In the genomic region with DNA sequence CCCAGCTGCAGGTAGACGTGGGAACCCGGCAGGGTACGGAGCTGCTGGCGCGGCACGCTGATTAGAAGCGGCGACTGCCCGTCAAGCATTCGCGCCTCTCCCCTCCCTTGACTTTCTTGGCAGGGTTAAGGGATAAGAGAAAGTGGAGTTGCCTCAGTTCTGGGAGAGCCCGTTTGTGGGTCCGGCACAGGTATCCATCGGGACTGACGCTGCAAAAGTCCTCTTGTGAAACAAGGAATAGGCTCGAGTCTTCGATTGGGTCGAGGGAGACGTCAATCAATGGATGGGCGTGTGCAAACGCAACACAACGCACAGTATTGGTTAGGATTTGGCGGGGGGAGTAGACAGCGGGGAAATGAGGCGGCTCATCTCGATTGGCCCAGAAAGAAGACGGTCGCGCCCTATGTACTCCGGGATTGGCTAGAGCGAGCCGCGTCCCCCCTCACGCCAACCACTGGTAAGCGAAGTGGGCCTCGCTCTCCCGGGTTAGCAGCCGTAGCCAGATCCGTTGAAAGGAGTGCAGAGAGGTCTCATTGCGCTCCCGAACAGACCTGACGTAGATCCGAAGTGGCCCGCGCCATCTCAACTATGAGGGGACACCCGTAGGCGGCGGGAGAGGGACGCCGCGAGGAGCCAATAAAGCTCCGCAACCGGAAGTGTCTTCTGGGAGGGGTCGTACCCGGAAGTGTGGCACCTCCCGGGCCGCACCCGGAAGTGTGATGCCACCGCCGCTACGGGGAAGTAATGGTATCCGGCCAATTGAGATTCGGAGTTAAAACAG, we compare ENCODE assay signal across 1 cellular context.
TF ChIP-seq lines count a peak whose summit lies in the region.

A gene (plus strand): TSS at position 713 of the 781 bp plus-strand sequence. CDS start 296 bp downstream, outside the sequence.

TF ChIP-seq in HEK293, 187 proteins besides CTCF, POLR2A, EP300 and RAD21 (continued from another document):
- TF ChIP-seq, protein P1, sequence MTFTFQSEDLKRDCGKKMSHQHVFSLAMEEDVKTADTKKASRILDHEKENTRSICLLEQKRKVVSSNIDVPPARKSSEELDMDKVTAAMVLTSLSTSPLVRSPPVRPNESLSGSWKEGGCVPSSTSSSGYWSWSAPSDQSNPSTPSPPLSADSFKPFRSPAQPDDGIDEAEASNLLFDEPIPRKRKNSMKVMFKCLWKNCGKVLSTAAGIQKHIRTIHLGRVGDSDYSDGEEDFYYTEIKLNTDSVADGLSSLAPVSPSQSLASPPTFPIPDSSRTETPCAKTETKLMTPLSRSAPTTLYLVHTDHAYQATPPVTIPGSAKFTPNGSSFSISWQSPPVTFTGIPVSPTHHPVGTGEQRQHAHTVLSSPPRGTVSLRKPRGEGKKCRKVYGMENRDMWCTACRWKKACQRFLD (tag by site-specific recombination; IDR thresholded peaks at IDR 0.05), result no peak
- TF ChIP-seq ZNF660 (tag by site-specific recombination; IDR thresholded peaks at IDR 0.05), result 0 out of 2 replicates have a peak, but pooled peaks have one; percentile 27
- TF ChIP-seq, protein P2, sequence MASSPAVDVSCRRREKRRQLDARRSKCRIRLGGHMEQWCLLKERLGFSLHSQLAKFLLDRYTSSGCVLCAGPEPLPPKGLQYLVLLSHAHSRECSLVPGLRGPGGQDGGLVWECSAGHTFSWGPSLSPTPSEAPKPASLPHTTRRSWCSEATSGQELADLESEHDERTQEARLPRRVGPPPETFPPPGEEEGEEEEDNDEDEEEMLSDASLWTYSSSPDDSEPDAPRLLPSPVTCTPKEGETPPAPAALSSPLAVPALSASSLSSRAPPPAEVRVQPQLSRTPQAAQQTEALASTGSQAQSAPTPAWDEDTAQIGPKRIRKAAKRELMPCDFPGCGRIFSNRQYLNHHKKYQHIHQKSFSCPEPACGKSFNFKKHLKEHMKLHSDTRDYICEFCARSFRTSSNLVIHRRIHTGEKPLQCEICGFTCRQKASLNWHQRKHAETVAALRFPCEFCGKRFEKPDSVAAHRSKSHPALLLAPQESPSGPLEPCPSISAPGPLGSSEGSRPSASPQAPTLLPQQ (tag by site-specific recombination; IDR thresholded peaks at IDR 0.05), result peak; percentile 77
- no peak for TF ChIP-seq ZNF404 (tag by site-specific recombination; IDR thresholded peaks at IDR 0.05)
- TF ChIP-seq ZNF585B (tag by site-specific recombination; IDR thresholded peaks at IDR 0.05), result no peak
- no peak; the same call in 1 of the 2 replicates for TF ChIP-seq ZFHX2 (tag by site-specific recombination; conservative IDR thresholded peaks at IDR 0.05)
- TF ChIP-seq ZNF501 (tag by site-specific recombination; IDR thresholded peaks at IDR 0.05), result no peak
- no peak for TF ChIP-seq SETDB1 (IDR thresholded peaks at IDR 0.05; ENCODE audit: insufficient read length, low read length)
- no peak for TF ChIP-seq GFI1B (tag by site-specific recombination; IDR thresholded peaks at IDR 0.05)
- no peak for TF ChIP-seq ZNF530 (tag by site-specific recombination; IDR thresholded peaks at IDR 0.05; ENCODE audit: low read depth)
- TF ChIP-seq ZSCAN16 (tag by site-specific recombination; IDR thresholded peaks at IDR 0.05), result no peak
- no peak for TF ChIP-seq ZNF670 (tag by site-specific recombination; IDR thresholded peaks at IDR 0.05; ENCODE audit: low read depth)
- TF ChIP-seq ZBTB21 (tag by site-specific recombination; IDR thresholded peaks at IDR 0.05), result peak; percentile 31; the same call in 1 of the 2 replicates
- TF ChIP-seq, protein P3, sequence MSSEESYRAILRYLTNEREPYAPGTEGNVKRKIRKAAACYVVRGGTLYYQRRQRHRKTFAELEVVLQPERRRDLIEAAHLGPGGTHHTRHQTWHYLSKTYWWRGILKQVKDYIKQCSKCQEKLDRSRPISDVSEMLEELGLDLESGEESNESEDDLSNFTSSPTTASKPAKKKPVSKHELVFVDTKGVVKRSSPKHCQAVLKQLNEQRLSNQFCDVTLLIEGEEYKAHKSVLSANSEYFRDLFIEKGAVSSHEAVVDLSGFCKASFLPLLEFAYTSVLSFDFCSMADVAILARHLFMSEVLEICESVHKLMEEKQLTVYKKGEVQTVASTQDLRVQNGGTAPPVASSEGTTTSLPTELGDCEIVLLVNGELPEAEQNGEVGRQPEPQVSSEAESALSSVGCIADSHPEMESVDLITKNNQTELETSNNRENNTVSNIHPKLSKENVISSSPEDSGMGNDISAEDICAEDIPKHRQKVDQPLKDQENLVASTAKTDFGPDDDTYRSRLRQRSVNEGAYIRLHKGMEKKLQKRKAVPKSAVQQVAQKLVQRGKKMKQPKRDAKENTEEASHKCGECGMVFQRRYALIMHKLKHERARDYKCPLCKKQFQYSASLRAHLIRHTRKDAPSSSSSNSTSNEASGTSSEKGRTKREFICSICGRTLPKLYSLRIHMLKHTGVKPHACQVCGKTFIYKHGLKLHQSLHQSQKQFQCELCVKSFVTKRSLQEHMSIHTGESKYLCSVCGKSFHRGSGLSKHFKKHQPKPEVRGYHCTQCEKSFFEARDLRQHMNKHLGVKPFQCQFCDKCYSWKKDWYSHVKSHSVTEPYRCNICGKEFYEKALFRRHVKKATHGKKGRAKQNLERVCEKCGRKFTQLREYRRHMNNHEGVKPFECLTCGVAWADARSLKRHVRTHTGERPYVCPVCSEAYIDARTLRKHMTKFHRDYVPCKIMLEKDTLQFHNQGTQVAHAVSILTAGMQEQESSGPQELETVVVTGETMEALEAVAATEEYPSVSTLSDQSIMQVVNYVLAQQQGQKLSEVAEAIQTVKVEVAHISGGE (tag by site-specific recombination; conservative IDR thresholded peaks at IDR 0.05; ENCODE audit: low read depth), result peak; percentile 97
- TF ChIP-seq, protein P4, sequence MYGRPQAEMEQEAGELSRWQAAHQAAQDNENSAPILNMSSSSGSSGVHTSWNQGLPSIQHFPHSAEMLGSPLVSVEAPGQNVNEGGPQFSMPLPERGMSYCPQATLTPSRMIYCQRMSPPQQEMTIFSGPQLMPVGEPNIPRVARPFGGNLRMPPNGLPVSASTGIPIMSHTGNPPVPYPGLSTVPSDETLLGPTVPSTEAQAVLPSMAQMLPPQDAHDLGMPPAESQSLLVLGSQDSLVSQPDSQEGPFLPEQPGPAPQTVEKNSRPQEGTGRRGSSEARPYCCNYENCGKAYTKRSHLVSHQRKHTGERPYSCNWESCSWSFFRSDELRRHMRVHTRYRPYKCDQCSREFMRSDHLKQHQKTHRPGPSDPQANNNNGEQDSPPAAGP (tag by site-specific recombination; IDR thresholded peaks at IDR 0.05), result no peak
- peak; percentile 43; the same call in 1 of the 2 replicates for TF ChIP-seq KLF1 (tag by site-specific recombination; IDR thresholded peaks at IDR 0.05)
- peak; percentile 38; the same call in 1 of the 2 replicates for TF ChIP-seq PRDM1 (tag by site-specific recombination; IDR thresholded peaks at IDR 0.05)
- TF ChIP-seq ZNF626 (tag by site-specific recombination; IDR thresholded peaks at IDR 0.05), result no peak
- no peak for TF ChIP-seq ZNF473 (tag by site-specific recombination; IDR thresholded peaks at IDR 0.05)
- TF ChIP-seq ZNF121 (tag by site-specific recombination; IDR thresholded peaks at IDR 0.05), result no peak
- no peak for TF ChIP-seq ZNF221 (tag by site-specific recombination; IDR thresholded peaks at IDR 0.05; ENCODE audit: borderline replicate concordance)
- TF ChIP-seq GLIS2 (tag by site-specific recombination; IDR thresholded peaks at IDR 0.05), result peak; percentile 70; the same call in 1 of the 2 replicates
- no peak for TF ChIP-seq ZNF266 (tag by site-specific recombination; IDR thresholded peaks at IDR 0.05; ENCODE audit: low read depth)
- peak; percentile 72; the same call in 1 of the 2 replicates for TF ChIP-seq ZNF76 (tag by site-specific recombination; IDR thresholded peaks at IDR 0.05; ENCODE audit: borderline replicate concordance, low read depth)
- TF ChIP-seq, protein P5, sequence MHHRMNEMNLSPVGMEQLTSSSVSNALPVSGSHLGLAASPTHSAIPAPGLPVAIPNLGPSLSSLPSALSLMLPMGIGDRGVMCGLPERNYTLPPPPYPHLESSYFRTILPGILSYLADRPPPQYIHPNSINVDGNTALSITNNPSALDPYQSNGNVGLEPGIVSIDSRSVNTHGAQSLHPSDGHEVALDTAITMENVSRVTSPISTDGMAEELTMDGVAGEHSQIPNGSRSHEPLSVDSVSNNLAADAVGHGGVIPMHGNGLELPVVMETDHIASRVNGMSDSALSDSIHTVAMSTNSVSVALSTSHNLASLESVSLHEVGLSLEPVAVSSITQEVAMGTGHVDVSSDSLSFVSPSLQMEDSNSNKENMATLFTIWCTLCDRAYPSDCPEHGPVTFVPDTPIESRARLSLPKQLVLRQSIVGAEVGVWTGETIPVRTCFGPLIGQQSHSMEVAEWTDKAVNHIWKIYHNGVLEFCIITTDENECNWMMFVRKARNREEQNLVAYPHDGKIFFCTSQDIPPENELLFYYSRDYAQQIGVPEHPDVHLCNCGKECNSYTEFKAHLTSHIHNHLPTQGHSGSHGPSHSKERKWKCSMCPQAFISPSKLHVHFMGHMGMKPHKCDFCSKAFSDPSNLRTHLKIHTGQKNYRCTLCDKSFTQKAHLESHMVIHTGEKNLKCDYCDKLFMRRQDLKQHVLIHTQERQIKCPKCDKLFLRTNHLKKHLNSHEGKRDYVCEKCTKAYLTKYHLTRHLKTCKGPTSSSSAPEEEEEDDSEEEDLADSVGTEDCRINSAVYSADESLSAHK (tag by site-specific recombination; IDR thresholded peaks at IDR 0.05), result peak; percentile 18; the same call in 1 of the 2 replicates
- no peak for TF ChIP-seq ZNF792 (tag by site-specific recombination; IDR thresholded peaks at IDR 0.05)
- no peak for TF ChIP-seq ZNF23 (tag by site-specific recombination; IDR thresholded peaks at IDR 0.05; ENCODE audit: borderline replicate concordance)
- TF ChIP-seq, protein P6, sequence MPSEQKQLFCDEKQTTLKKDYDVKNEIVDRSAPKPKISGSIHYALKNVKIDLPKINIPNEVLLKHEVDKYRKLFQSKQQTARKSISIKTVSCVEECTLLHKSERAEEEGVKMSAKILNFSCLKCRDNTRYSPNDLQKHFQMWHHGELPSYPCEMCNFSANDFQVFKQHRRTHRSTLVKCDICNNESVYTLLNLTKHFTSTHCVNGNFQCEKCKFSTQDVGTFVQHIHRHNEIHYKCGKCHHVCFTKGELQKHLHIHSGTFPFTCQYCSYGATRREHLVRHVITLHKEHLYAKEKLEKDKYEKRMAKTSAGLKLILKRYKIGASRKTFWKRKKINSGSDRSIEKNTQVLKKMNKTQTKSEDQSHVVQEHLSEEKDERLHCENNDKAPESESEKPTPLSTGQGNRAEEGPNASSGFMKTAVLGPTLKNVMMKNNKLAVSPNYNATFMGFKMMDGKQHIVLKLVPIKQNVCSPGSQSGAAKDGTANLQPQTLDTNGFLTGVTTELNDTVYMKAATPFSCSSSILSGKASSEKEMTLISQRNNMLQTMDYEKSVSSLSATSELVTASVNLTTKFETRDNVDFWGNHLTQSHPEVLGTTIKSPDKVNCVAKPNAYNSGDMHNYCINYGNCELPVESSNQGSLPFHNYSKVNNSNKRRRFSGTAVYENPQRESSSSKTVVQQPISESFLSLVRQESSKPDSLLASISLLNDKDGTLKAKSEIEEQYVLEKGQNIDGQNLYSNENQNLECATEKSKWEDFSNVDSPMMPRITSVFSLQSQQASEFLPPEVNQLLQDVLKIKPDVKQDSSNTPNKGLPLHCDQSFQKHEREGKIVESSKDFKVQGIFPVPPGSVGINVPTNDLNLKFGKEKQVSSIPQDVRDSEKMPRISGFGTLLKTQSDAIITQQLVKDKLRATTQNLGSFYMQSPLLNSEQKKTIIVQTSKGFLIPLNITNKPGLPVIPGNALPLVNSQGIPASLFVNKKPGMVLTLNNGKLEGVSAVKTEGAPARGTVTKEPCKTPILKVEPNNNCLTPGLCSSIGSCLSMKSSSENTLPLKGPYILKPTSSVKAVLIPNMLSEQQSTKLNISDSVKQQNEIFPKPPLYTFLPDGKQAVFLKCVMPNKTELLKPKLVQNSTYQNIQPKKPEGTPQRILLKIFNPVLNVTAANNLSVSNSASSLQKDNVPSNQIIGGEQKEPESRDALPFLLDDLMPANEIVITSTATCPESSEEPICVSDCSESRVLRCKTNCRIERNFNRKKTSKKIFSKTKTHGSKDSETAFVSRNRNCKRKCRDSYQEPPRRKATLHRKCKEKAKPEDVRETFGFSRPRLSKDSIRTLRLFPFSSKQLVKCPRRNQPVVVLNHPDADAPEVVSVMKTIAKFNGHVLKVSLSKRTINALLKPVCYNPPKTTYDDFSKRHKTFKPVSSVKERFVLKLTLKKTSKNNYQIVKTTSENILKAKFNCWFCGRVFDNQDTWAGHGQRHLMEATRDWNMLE (tag by site-specific recombination; conservative IDR thresholded peaks at IDR 0.05; ENCODE audit: low read depth), result peak; percentile 76
- no peak for TF ChIP-seq REPIN1 (tag by site-specific recombination; IDR thresholded peaks at IDR 0.05; ENCODE audit: low read depth)
- TF ChIP-seq MEIS1 (CRISPR knock-in tag; IDR thresholded peaks at IDR 0.05; ENCODE audit: borderline replicate concordance), result no peak
- TF ChIP-seq SP3 (tag by site-specific recombination; IDR thresholded peaks at IDR 0.05), result peak; percentile 80
- no peak for TF ChIP-seq ZNF223 (tag by site-specific recombination; IDR thresholded peaks at IDR 0.05)
- peak; percentile 60 for TF ChIP-seq ZEB2 (tag by site-specific recombination; IDR thresholded peaks at IDR 0.05)
- TF ChIP-seq KLF10 (tag by site-specific recombination; IDR thresholded peaks at IDR 0.05), result peak; percentile 96
- no peak for TF ChIP-seq KLF7 (tag by site-specific recombination; IDR thresholded peaks at IDR 0.05; ENCODE audit: borderline replicate concordance)
- no peak for TF ChIP-seq ZNF544 (tag by site-specific recombination; IDR thresholded peaks at IDR 0.05)
- TF ChIP-seq ZNF416 (tag by site-specific recombination; IDR thresholded peaks at IDR 0.05), result no peak
- no peak for TF ChIP-seq ZNF837 (tag by site-specific recombination; IDR thresholded peaks at IDR 0.05)
- TF ChIP-seq, protein P7, sequence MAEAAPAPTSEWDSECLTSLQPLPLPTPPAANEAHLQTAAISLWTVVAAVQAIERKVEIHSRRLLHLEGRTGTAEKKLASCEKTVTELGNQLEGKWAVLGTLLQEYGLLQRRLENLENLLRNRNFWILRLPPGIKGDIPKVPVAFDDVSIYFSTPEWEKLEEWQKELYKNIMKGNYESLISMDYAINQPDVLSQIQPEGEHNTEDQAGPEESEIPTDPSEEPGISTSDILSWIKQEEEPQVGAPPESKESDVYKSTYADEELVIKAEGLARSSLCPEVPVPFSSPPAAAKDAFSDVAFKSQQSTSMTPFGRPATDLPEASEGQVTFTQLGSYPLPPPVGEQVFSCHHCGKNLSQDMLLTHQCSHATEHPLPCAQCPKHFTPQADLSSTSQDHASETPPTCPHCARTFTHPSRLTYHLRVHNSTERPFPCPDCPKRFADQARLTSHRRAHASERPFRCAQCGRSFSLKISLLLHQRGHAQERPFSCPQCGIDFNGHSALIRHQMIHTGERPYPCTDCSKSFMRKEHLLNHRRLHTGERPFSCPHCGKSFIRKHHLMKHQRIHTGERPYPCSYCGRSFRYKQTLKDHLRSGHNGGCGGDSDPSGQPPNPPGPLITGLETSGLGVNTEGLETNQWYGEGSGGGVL (tag by site-specific recombination; IDR thresholded peaks at IDR 0.05), result peak; percentile 15; the same call in 1 of the 2 replicates
- TF ChIP-seq ZNF366 (tag by site-specific recombination; conservative IDR thresholded peaks at IDR 0.05), result no peak
